Comparison of ENCODE assay signal across 16 cellular contexts in the genomic region with DNA sequence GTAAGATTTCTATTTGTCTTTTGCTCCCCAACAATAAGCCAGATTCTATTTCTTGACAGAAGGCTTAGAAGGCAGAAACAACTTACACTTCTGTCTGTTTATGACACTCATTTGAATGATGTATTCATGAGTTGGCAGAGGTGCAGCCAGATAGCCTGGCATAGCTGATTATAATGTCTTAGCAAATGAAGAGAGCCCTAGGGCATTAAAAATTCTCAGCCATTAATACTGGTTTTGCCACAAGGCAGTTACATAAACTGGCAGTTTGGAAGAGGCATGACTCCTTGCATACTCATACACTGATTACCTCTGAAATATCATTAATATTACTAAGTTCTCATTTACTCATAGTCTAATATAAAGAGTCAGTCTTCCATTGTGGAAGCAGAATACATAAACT.
"Had no signal": no experiment of that assay in that cellular context is flagged by ENCODE, and none has a peak within 500 bp of the region (broad histone marks: within the 10 kb centered on the region; RNA-seq: fewer than 3 reads in every experiment).

No MANE protein-coding gene starts in this region.

- H3K36me3 ChIP-seq: left lung, transverse colon had no signal

- H3K4me3 ChIP-seq: left lung, lung, transverse colon had no signal

- ATAC-seq: activated T-cell treated with anti-CD3 and anti-CD28 coated beads, Interleukin-2, amount 50 U/mL, for 4 hours; left lung; naive thymus-derived CD8-positive, alpha-beta T cell; sciatic nerve; stimulated activated naive B cell treated with anti-CD40 and anti-IgM and Interleukin-4, amounts not matched to agents 10 μg/mL and 1 μg/mL and 100 μg/mL, for 72 hours had no signal

- H3K27ac ChIP-seq: left lung, transverse colon had no signal

- DNase-seq: activated CD4-positive, alpha-beta T cell treated with anti-CD3 and anti-CD28 coated beads for 4 hours; activated CD4-positive, alpha-beta T cell treated with anti-CD3 and anti-CD28 coated beads, Interleukin-2, amount 50 U/mL, for 48 hours; activated CD4-positive, CD25-positive, alpha-beta regulatory T cell; activated CD8-positive, alpha-beta memory T cell treated with anti-CD3 and anti-CD28 coated beads, Interleukin-2, amount 50 U/mL, for 48 hours; activated naive CD4-positive, alpha-beta T cell; activated T-cell treated with anti-CD3 and anti-CD28 coated beads, Interleukin-2, amount 50 U/mL, for 4 hours; erythroblast; foreskin fibroblast; left lung; naive thymus-derived CD8-positive, alpha-beta T cell; small intestine; stimulated activated CD8-positive, alpha-beta memory T cell treated with anti-CD3 and anti-CD28 coated beads, Interleukin-4, amount 100 ng/mL, for 48 hours; stimulated activated naive B cell treated with anti-CD40 and anti-IgM and Interleukin-4, amounts not matched to agents 10 μg/mL and 1 μg/mL and 100 μg/mL, for 72 hours; transverse colon had no signal

- H3K4me1 ChIP-seq: left lung, transverse colon had no signal

- H3K27me3 ChIP-seq: left lung, transverse colon had no signal
